Comparison of ENCODE assay signal across 25 cellular contexts in the genomic region with DNA sequence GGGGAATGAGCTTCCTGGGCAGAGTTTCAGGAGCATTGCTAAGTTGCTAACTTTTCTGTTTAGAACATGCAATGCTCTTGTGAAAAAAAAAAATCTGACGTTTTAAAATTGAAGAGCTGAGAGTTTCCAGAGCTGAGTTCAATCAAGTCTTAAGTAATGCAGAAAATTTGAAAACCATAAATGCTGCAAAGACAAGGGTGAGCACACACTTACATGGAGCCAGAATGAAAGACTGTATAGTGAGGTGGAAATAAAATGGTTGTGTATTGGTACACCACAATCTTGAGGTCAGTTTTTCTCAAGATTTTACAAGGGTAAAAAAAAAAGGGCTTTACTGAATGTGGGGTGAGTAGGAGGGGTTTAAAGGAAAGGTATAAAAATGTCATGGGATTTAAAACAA.
"Had no signal": no experiment of that assay in that cellular context is flagged by ENCODE, and none has a peak within 500 bp of the region (broad histone marks: within the 10 kb centered on the region; RNA-seq: fewer than 3 reads in every experiment).

No MANE protein-coding gene starts in this region.

- H3K4me2 ChIP-seq: hepatocyte had no signal

- H3K4me3 ChIP-seq: esophagus muscularis mucosa, gastroesophageal sphincter, heart left ventricle, hepatocyte, left lung, mucosa of descending colon, pancreas, right atrium auricular region, stomach, thyroid gland, vagina had no signal

- H2AFZ ChIP-seq: hepatocyte had no signal

- H3K27ac ChIP-seq: esophagus muscularis mucosa, foreskin keratinocyte, gastroesophageal sphincter, heart left ventricle, hepatocyte, left lung, neutrophil, pancreas, right atrium auricular region, stomach, thyroid gland, vagina had no signal

- H3K79me2 ChIP-seq: hepatocyte had no signal

- ATAC-seq: foreskin keratinocyte; gastroesophageal sphincter; heart left ventricle; left cardiac atrium; left lung; mucosa of descending colon; natural killer cell treated with Interleukin-12 subunit alpha and Interleukin-12 subunit beta and Interleukin-15 and Interleukin-18, amount 100 ng/mL, for 72 hours; pancreas; sciatic nerve; stimulated activated effector memory CD8-positive, alpha-beta T cell treated with anti-CD3 and anti-CD28 coated beads, Interleukin-12 subunit alpha, Interleukin-12 subunit beta, amount 100 ng/mL, for 72 hours had no signal

- DNase-seq: dermis blood vessel endothelial cell; effector memory CD4-positive, alpha-beta T cell; foreskin keratinocyte; heart left ventricle; left cardiac atrium; left lung; mesenchymal stem cell; mucosa of descending colon; naive B cell; pancreas; stimulated activated CD4-positive, alpha-beta T cell treated with anti-CD3 and anti-CD28 coated beads, Interleukin-2, amount 100 ng/mL, for 24 hours; stimulated activated CD4-positive, alpha-beta T cell treated with anti-CD3 and anti-CD28 coated beads, Interleukin-4, amount 100 ng/mL, for 24 hours; stimulated activated naive CD4-positive, alpha-beta T cell treated with Interleukin-2 at 50 U/mL for 16 hours; stomach; thyroid gland; trophoblast cell had no signal

- H3K27me3 ChIP-seq: esophagus muscularis mucosa, foreskin keratinocyte, gastroesophageal sphincter, heart left ventricle, hepatocyte, left lung, neutrophil, pancreas, right atrium auricular region, stomach, thyroid gland, vagina had no signal

- H3K36me3 ChIP-seq: esophagus muscularis mucosa, gastroesophageal sphincter, heart left ventricle, left lung, neutrophil, pancreas, right atrium auricular region, stomach, thyroid gland, vagina had no signal

- H3K9me3 ChIP-seq: esophagus muscularis mucosa, gastroesophageal sphincter, heart left ventricle, left lung, mucosa of descending colon, neutrophil, pancreas, right atrium auricular region, stomach, thyroid gland, vagina had no signal

- H3K4me1 ChIP-seq: foreskin keratinocyte, gastroesophageal sphincter, heart left ventricle, left lung, pancreas, right atrium auricular region, stomach, thyroid gland, vagina had no signal
